Comparison of ENCODE assay signal across 10 cellular contexts in the genomic region with DNA sequence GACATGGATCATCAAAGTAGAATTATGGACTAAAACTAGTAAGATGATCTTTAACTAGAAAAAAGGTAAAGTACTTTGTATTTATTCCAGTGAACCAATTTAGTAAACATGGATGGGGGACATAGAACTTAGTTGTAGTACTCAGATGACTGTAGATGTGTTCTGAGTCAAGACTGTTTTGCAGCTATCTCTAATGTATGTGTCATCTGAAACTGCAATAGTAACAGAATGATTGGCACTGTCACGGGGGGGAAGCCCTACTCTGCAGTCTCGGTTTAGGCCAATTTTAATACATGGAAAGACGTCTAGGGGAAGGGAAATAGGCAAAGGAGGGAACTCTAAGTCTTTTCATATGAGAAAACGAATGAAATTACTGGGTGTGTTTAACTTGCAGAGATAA.
A peak's percentile ranks its signal among the peaks of the same experiment; 100 is the strongest.
DNase-seq lines count a peak whose midpoint lies in the region; ATAC-seq, FAIRE-seq and TF ChIP-seq lines count a peak whose summit lies in the region.
"Had no signal": no experiment of that assay in that cellular context is flagged by ENCODE, and none has a peak within 500 bp of the region (broad histone marks: within the 10 kb centered on the region; RNA-seq: fewer than 3 reads in every experiment).

No MANE protein-coding gene starts in this region.

- no peak for FAIRE-seq in H54 (lab: Jason Lieb, UNC)

- 85 to 92% methylated on average over 4 of the region's 4 CpGs for WGBS in aorta, 2 donors

- peak; percentile 97 for ATAC-seq in GM18909 (IDR thresholded peaks at IDR 0.05; ENCODE audit: poor library complexity, unreplicated experiment)
- ATAC-seq in HG02610 (IDR thresholded peaks at IDR 0.05; ENCODE audit: unreplicated experiment) = peak; percentile 100
- peak; percentile 100 for ATAC-seq in HG03439 (IDR thresholded peaks at IDR 0.05; ENCODE audit: unreplicated experiment)
- ATAC-seq in aorta (ENCODE audit: low FRiP score) = no peak
- ATAC-seq: body of pancreas had no signal

- no peaks in the 10 kb centered on the region for H3K27me3 ChIP-seq in aorta (ENCODE audit: control insufficient read depth in 1 of 2, insufficient read depth in 2 of 2, low read length in 1 of 2)
- H3K27me3 ChIP-seq: body of pancreas had no signal

- no peaks in the 10 kb centered on the region for H3K9me3 ChIP-seq in aorta (ENCODE audit: control insufficient read depth, low read length)
- H3K9me3 ChIP-seq: BE2C, body of pancreas had no signal

- H3K4me3 ChIP-seq in aorta (ENCODE audit: low read length in 2 of 2) = no peak overlapping the region
- H3K4me3 ChIP-seq: body of pancreas had no signal

- H3K27ac ChIP-seq in aorta (ENCODE audit: low read depth in 1 of 2, low read length in 2 of 2) = no peak overlapping the region
- H3K27ac ChIP-seq: body of pancreas had no signal

- no peaks in the 10 kb centered on the region for H3K4me1 ChIP-seq in aorta (ENCODE audit: control insufficient read depth in 1 of 2, insufficient read depth in 2 of 2, low read length in 2 of 2)
- H3K4me1 ChIP-seq: BE2C, body of pancreas had no signal

- DNase-seq in ELR (ENCODE audit: low read depth) (peak; percentile 6), superior temporal gyrus (ENCODE audit: extremely low spot score) (no peak), aorta (no peak), H54 (ENCODE audit: insufficient read length, low spot score) (no peak)
- no peak for DNase-seq in activated CD4-positive, alpha-beta T cell treated with anti-CD3 and anti-CD28 coated beads, Interleukin-2, amount 50 U/mL, for 1 hour
- DNase-seq: BE2C, body of pancreas had no signal

- H3K36me3 ChIP-seq in aorta (ENCODE audit: control insufficient read depth in 1 of 2, insufficient read depth in 2 of 2, low read length in 1 of 2) = no peaks in the 10 kb centered on the region
- H3K36me3 ChIP-seq: BE2C had no signal

- no peak for TF ChIP-seq POLR2A in H54 (IDR thresholded peaks at IDR 0.05; ENCODE audit: low read depth, low read length)

- intact Hi-C loops in aorta (cut with DNase I) = no loop called here
